10 cellular contexts compared by ENCODE assay signal in the genomic region with DNA sequence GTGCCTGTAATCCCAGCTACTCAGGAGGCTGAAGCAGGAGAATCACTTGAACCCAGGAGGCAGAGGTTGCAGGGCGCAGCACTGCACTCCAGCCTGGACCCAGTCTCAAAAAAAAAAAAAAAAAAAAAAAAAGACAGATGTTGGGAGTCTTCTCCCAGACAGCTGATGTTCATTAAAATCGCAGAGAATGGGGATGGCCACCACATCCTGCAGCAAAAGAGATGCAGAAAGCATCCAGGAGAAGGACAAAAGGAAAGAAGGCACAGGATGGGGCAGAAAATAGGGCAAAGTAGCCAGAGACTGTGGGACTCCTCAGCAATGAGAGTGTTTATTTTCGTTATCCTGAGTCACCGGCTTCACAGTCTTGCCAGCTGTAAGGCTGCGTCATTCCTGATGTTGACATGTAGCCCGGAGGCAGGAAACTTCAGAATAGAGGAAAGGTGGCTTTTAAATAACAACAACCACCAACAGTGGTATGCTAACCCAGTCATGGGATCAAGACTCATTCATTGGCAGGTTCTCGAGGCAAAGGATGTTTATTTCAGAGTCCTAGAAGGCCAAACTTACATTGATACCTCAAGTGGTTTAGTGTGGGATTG.
DNase-seq lines count a peak whose midpoint lies in the region; TF ChIP-seq lines count a peak whose summit lies in the region.
"Had no signal": no experiment of that assay in that cellular context is flagged by ENCODE, and none has a peak within 500 bp of the region (broad histone marks: within the 10 kb centered on the region; RNA-seq: fewer than 3 reads in every experiment).

No MANE protein-coding gene starts in this region.

- H3K27ac ChIP-seq in RWPE1: peak overlapping the region; percentile 74
- peak overlapping the region in 4 of 59 donors; percentile 2 to 46 (median 20) for H3K27ac ChIP-seq in dorsolateral prefrontal cortex

- TF ChIP-seq CTCF in RWPE1 (conservative IDR thresholded peaks at IDR 0.05; ENCODE audit: low read depth): no peak
- no peak for TF ChIP-seq CTCF in fibroblast of the aortic adventitia (IDR thresholded peaks at IDR 0.05; ENCODE audit: insufficient read depth, low read length)
- TF ChIP-seq CTCF in osteocyte (IDR thresholded peaks at IDR 0.05): no peak
- TF ChIP-seq CTCF in mesothelial cell of epicardium (IDR thresholded peaks at IDR 0.05; ENCODE audit: unreplicated experiment): no peak
- TF ChIP-seq CTCF in dorsolateral prefrontal cortex (IDR thresholded peaks at IDR 0.05 in 54 of 56, conservative IDR thresholded peaks at IDR 0.05 in 2 of 56; ENCODE audit: low read depth in 1 of 56, partially characterized antibody in 56 of 56): no peak

- H3K4me3 Mint-ChIP-seq in osteocyte (ENCODE audit: unreplicated experiment) (no peak overlapping the region), mesothelial cell of epicardium (no peak overlapping the region)

- H3K4me1 Mint-ChIP-seq in osteocyte (ENCODE audit: unreplicated experiment) (peaks cover 45% of the 10 kb centered on the region), mesothelial cell of epicardium (peaks cover 17% of the 10 kb centered on the region)

- CTCF ChIA-PET in RWPE1 (lab: Yijun Ruan, JAX): no interaction called here

- peaks cover 5% of the 10 kb centered on the region for H3K9me3 Mint-ChIP-seq in osteocyte (ENCODE audit: unreplicated experiment)
- H3K9me3 Mint-ChIP-seq in mesothelial cell of epicardium: peaks cover 10% of the 10 kb centered on the region

- H3K27me3 Mint-ChIP-seq in osteocyte (ENCODE audit: unreplicated experiment) (no peaks in the 10 kb centered on the region), mesothelial cell of epicardium (ENCODE audit: low read depth) (no peaks in the 10 kb centered on the region)

- peaks cover 4% of the 10 kb centered on the region for H3K36me3 Mint-ChIP-seq in osteocyte (ENCODE audit: unreplicated experiment)
- H3K36me3 Mint-ChIP-seq in mesothelial cell of epicardium: no peaks in the 10 kb centered on the region

- peak overlapping the region; percentile 90 for H3K27ac Mint-ChIP-seq in osteocyte (ENCODE audit: unreplicated experiment)
- no peak overlapping the region for H3K27ac Mint-ChIP-seq in mesothelial cell of epicardium

- POLR2A ChIA-PET in RWPE1 (lab: Yijun Ruan, JAX; ENCODE audit: low non-redundant PET): no interaction called here

- DNase-seq in CD1c-positive myeloid dendritic cell (ENCODE audit: extremely low spot score) (peak; percentile 13), RWPE1 (ENCODE audit: low spot score) (peak; percentile 94), fibroblast of the aortic adventitia (ENCODE audit: low read depth) (peak; percentile 100), osteocyte (ENCODE audit: extremely low spot score, unreplicated experiment) (peak; percentile 92), NCI-H2171 treated with DMSO at 0.1 percent for 48 hours (lab: John Stamatoyannopoulos, UW) (no peak), mesothelial cell of epicardium (ENCODE audit: low spot score in 2 of 2, unreplicated experiment in 2 of 2) (no peak), dorsolateral prefrontal cortex (no peak)
- no peak for DNase-seq in activated CD4-positive, alpha-beta T cell treated with anti-CD3 and anti-CD28 coated beads for 1 hour
- DNase-seq: GDM1; stimulated activated naive CD8-positive, alpha-beta T cell treated with anti-CD3 and anti-CD28 coated beads, Interleukin-15, Interleukin-2, amounts not matched to agents 100 U/mL and 50 U/mL, for 24 hours had no signal

- peaks cover 0 to 14% (median 0%) of the 10 kb centered on the region in 45 donors for H3K27me3 ChIP-seq in dorsolateral prefrontal cortex

- intact Hi-C loops in dorsolateral prefrontal cortex (cut with DNase I): no loop called here

- no peak overlapping the region for H3K4me3 ChIP-seq in fibroblast of the aortic adventitia (ENCODE audit: low read depth, low read length)
- no peak overlapping the region for H3K4me3 ChIP-seq in dorsolateral prefrontal cortex

Comparison
In these comparisons a context has a peak if more than half of its experiments do, and no peak if none do; other contexts are left out.
1. DNase-seq: peak in CD1c-positive myeloid dendritic cell (single experiment), RWPE1 (single experiment), fibroblast of the aortic adventitia (single experiment) and osteocyte (single experiment); none in NCI-H2171 treated with DMSO at 0.1 percent for 48 hours (single experiment), activated CD4-positive, alpha-beta T cell treated with anti-CD3 and anti-CD28 coated beads for 1 hour (single experiment), mesothelial cell of epicardium (0 of 2) and dorsolateral prefrontal cortex (0 of 10).